In genomic region chr4:74262522-74262921, GRCh38 we compare ENCODE assay signal across 1 cellular context.
A peak's percentile ranks its signal among the peaks of the same experiment; 100 is the strongest.
TF ChIP-seq lines count a peak whose summit lies in the region.

No MANE protein-coding gene starts in this region.

TF ChIP-seq in SK-N-SH, 30 proteins besides CTCF, POLR2A, EP300 and RAD21 (continued from another document):
- TF ChIP-seq RXRA (IDR thresholded peaks at IDR 0.05; ENCODE audit: borderline replicate concordance, low read depth) (no peak), ZBTB33 (IDR thresholded peaks at IDR 0.05; ENCODE audit: borderline replicate concordance, low read depth) (no peak), SIN3A (IDR thresholded peaks at IDR 0.05; ENCODE audit: borderline replicate concordance, low read depth, low read length) (no peak), MAX (IDR thresholded peaks at IDR 0.05; ENCODE audit: low read depth) (no peak), FOSL2 (IDR thresholded peaks at IDR 0.05; ENCODE audit: borderline replicate concordance, low read depth) (no peak), MEF2A (IDR thresholded peaks at IDR 0.05; ENCODE audit: borderline replicate concordance, low read depth) (no peak), TAF1 (IDR thresholded peaks at IDR 0.05; ENCODE audit: borderline replicate concordance, low read depth, low read length) (no peak), EZH2phosphoT487 (IDR thresholded peaks at IDR 0.05; ENCODE audit: borderline replicate concordance, low read depth) (no peak), SMC3 (IDR thresholded peaks at IDR 0.05; ENCODE audit: low read depth, low read length) (no peak), TEAD4 (IDR thresholded peaks at IDR 0.05; ENCODE audit: borderline replicate concordance, insufficient read depth) (peak; percentile 55; the same call in 1 of the 2 replicates), GABPA (IDR thresholded peaks at IDR 0.05; ENCODE audit: low read depth) (no peak), MXI1 (IDR thresholded peaks at IDR 0.05; ENCODE audit: low read depth, low read length) (no peak), FOXM1 (IDR thresholded peaks at IDR 0.05; ENCODE audit: low read depth) (no peak), RFX5 (IDR thresholded peaks at IDR 0.05; ENCODE audit: low read length) (no peak), POLR2AphosphoS5 (IDR thresholded peaks at IDR 0.05; ENCODE audit: low read depth, low read length) (peak; percentile 32; the same call in 1 of the 2 replicates), JUND (IDR thresholded peaks at IDR 0.05) (peak; percentile 49), IRF3 (IDR thresholded peaks at IDR 0.05; ENCODE audit: low read depth, low read length) (no peak), GATA2 (CRISPR knock-in tag; IDR thresholded peaks at IDR 0.05) (peak; percentile 65), CHD2 (IDR thresholded peaks at IDR 0.05; ENCODE audit: low read length, partially characterized antibody) (no peak), RCOR1 (IDR thresholded peaks at IDR 0.05; ENCODE audit: low read length) (peak; percentile 92), REST (IDR thresholded peaks at IDR 0.05; ENCODE audit: low read depth, low read length) (no peak), USF2 (IDR thresholded peaks at IDR 0.05; ENCODE audit: borderline replicate concordance, low read depth, low read length) (no peak), FOXJ3 (CRISPR knock-in tag; IDR thresholded peaks at IDR 0.05) (no peak), TCF12 (IDR thresholded peaks at IDR 0.05) (peak; percentile 86), NRF1 (IDR thresholded peaks at IDR 0.05; ENCODE audit: low read depth, low read length) (no peak), NFIC (IDR thresholded peaks at IDR 0.05; ENCODE audit: borderline replicate concordance) (peak; percentile 83)
TF ChIP-seq in SK-N-SH: peak in this region for 8.
